In the genomic region with DNA sequence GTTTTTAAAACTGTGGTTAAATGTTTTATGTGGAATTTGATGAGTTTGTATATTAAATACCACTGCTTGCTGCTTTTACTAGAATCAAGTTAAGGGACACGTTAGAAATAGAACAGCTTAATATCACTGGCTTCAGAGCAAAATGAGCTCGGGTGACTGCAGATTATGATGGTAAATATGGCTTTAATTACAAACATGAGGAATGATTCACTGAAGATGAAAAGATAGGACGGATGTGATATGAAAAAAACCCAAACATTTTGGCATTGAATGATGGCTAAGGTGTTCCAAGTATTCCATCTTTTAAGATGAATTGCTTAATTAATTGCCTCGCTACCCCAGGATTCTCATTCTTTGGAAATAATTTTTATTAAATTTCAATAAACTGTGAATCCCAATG, we compare ENCODE assay signal across 22 cellular contexts.
"Had no signal": no experiment of that assay in that cellular context is flagged by ENCODE, and none has a peak within 500 bp of the region (broad histone marks: within the 10 kb centered on the region; RNA-seq: fewer than 3 reads in every experiment).

No MANE protein-coding gene starts in this region.

- H3K36me3 ChIP-seq: cardiac muscle cell, uterus had no signal

- H3K9me3 Mint-ChIP-seq: activated naive CD8-positive, alpha-beta T cell treated with anti-CD3 and anti-CD28 coated beads, Interleukin-2, amount 10 ng/mL, durations not matched to agents 7 days and 5 days; naive thymus-derived CD4-positive, alpha-beta T cell; neural crest cell had no signal

- DNase-seq: activated CD4-positive, alpha-beta T cell treated with anti-CD3 and anti-CD28 coated beads for 4 hours; activated CD4-positive, alpha-beta T cell treated with anti-CD3 and anti-CD28 coated beads, Interleukin-2, amount 50 U/mL, for 48 hours; activated CD4-positive, CD25-positive, alpha-beta regulatory T cell; activated CD8-positive, alpha-beta memory T cell treated with anti-CD3 and anti-CD28 coated beads, Interleukin-2, amount 10 ng/mL, durations not matched to agents 7 days and 5 days; activated gamma-delta T cell treated with Interleukin-2 at 50 U/mL for 16 hours; activated naive CD8-positive, alpha-beta T cell treated with anti-CD3 and anti-CD28 coated beads, Interleukin-2, amount 10 ng/mL, durations not matched to agents 7 days and 5 days; amygdala; cortex of kidney; head of caudate nucleus; kidney; lower lobe of right lung; naive thymus-derived CD4-positive, alpha-beta T cell; occipital lobe; right lobe of liver; stimulated activated CD4-positive, alpha-beta T cell treated with anti-CD3 and anti-CD28 coated beads, Interleukin-1b, Interleukin-23, amount 100 ng/mL, for 48 hours; T-helper 17 cell; testis; uterus had no signal

- H3K27ac ChIP-seq: cardiac muscle cell, gastroesophageal sphincter, lower lobe of right lung, right lobe of liver, skin epidermis, testis, uterus had no signal

- H3K4me3 Mint-ChIP-seq: activated CD8-positive, alpha-beta memory T cell treated with anti-CD3 and anti-CD28 coated beads, Interleukin-2, amount 10 ng/mL, durations not matched to agents 7 days and 5 days; activated naive CD8-positive, alpha-beta T cell treated with anti-CD3 and anti-CD28 coated beads, Interleukin-2, amount 10 ng/mL, durations not matched to agents 7 days and 5 days; naive thymus-derived CD4-positive, alpha-beta T cell; neural crest cell; T-helper 17 cell had no signal

- H3K27me3 Mint-ChIP-seq: activated CD8-positive, alpha-beta memory T cell treated with anti-CD3 and anti-CD28 coated beads, Interleukin-2, amount 10 ng/mL, durations not matched to agents 7 days and 5 days; activated naive CD8-positive, alpha-beta T cell treated with anti-CD3 and anti-CD28 coated beads, Interleukin-2, amount 10 ng/mL, durations not matched to agents 7 days and 5 days; naive thymus-derived CD4-positive, alpha-beta T cell; T-helper 17 cell had no signal

- ATAC-seq: activated CD8-positive, alpha-beta memory T cell treated with anti-CD3 and anti-CD28 coated beads, Interleukin-2, amount 10 ng/mL, durations not matched to agents 7 days and 5 days; gastroesophageal sphincter; lower lobe of right lung; naive thymus-derived CD4-positive, alpha-beta T cell; right lobe of liver; T-helper 17 cell had no signal

- H3K27me3 ChIP-seq: cardiac muscle cell, gastroesophageal sphincter, right lobe of liver, testis, uterus had no signal

- H3K27ac Mint-ChIP-seq: activated CD8-positive, alpha-beta memory T cell treated with anti-CD3 and anti-CD28 coated beads, Interleukin-2, amount 10 ng/mL, durations not matched to agents 7 days and 5 days; activated naive CD8-positive, alpha-beta T cell treated with anti-CD3 and anti-CD28 coated beads, Interleukin-2, amount 10 ng/mL, durations not matched to agents 7 days and 5 days; T-helper 17 cell had no signal

- H3K4me1 ChIP-seq: gastroesophageal sphincter, lower lobe of right lung, right lobe of liver, testis, uterus had no signal

- H3K4me1 Mint-ChIP-seq: neural crest cell had no signal

- H3K9me3 ChIP-seq: gastroesophageal sphincter, lower lobe of right lung, right lobe of liver, testis, uterus had no signal

- H3K4me3 ChIP-seq: cardiac muscle cell, gastroesophageal sphincter, lower lobe of right lung, right lobe of liver, skin epidermis, testis, uterus had no signal
